19 cellular contexts compared by ENCODE assay signal in genomic region chr13:103931396-103931795, GRCh38.
"Had no signal": no experiment of that assay in that cellular context is flagged by ENCODE, and none has a peak within 500 bp of the region (broad histone marks: within the 10 kb centered on the region; RNA-seq: fewer than 3 reads in every experiment).

No MANE protein-coding gene starts in this region.

- H3K36me3 ChIP-seq: heart left ventricle, prostate gland, spleen, tibial nerve had no signal

- ATAC-seq: esophagus mucosa; heart left ventricle; left cardiac atrium; sciatic nerve; stimulated activated memory B cell treated with anti-CD40 and anti-IgM and Interleukin-4, amounts not matched to agents 10 μg/mL and 1 μg/mL and 100 μg/mL, for 72 hours had no signal

- DNase-seq: effector CD4-positive, alpha-beta T cell; heart left ventricle; hippocampal formation; left cardiac atrium; mesendoderm; naive B cell; retina; spleen; stimulated activated CD4-positive, alpha-beta T cell treated with anti-CD3 and anti-CD28 coated beads, Interleukin-15, amount 100 ng/mL, for 24 hours; stimulated activated CD4-positive, alpha-beta T cell treated with anti-CD3 and anti-CD28 coated beads, Interleukin-1b, Interleukin-23, amount 100 ng/mL, for 48 hours; stimulated activated CD4-positive, alpha-beta T cell treated with anti-CD3 and anti-CD28 coated beads, Interleukin-4, amount 100 ng/mL, for 24 hours; testis had no signal

- H3K4me3 ChIP-seq: coronary artery, heart left ventricle, prostate gland, spleen, testis, tibial nerve had no signal

- H3K4me1 ChIP-seq: heart left ventricle, parathyroid adenoma, prostate gland, spleen, testis, tibial nerve had no signal

- H3K27ac ChIP-seq: coronary artery, heart left ventricle, parathyroid adenoma, prostate gland, spleen, testis, tibial nerve had no signal

- H3K27me3 ChIP-seq: heart left ventricle, spleen, testis, tibial nerve had no signal

- H3K9me3 ChIP-seq: prostate gland, testis had no signal
